Comparison of ENCODE assay signal across 1 cellular context in the genomic region with DNA sequence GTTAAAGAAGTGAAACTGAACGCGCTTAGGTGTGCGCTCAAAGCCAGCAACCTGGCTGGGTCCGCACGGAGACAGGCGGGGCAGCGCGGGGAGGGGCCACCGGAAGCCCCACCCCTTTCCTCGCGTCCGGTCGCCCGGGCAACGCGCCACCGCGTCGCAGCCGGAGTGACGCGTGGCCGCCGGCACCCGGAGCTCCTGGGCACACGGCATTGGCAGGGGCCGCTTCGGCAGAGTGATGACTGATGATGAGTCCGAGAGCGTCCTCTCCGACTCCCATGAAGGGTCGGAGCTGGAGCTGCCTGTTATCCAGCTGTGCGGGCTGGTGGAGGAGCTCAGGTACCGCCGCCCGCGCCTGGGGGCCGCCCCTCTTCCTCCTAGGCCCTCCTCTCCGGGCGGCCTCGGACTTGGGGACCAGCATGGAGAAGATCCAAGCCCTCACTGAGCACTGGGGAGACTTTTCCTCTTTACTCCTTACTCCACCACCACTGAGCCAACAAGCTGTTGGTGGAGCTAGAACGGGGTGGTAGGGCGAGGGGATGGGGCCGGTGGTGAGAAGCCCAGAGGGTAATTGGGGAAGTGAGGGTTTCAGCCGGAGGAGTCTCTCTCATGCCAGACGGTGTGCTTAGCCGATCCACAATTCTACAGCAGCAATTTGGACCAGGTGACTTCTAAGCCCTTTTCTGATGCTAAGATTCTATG.
A peak's percentile ranks its signal among the peaks of the same experiment; 100 is the strongest.
TF ChIP-seq lines count a peak whose summit lies in the region.

No MANE protein-coding gene starts in this region.

TF ChIP-seq in HepG2, 621 proteins besides CTCF, POLR2A, EP300 and RAD21 (continued from another document and continues in another):
- TF ChIP-seq, protein P1, sequence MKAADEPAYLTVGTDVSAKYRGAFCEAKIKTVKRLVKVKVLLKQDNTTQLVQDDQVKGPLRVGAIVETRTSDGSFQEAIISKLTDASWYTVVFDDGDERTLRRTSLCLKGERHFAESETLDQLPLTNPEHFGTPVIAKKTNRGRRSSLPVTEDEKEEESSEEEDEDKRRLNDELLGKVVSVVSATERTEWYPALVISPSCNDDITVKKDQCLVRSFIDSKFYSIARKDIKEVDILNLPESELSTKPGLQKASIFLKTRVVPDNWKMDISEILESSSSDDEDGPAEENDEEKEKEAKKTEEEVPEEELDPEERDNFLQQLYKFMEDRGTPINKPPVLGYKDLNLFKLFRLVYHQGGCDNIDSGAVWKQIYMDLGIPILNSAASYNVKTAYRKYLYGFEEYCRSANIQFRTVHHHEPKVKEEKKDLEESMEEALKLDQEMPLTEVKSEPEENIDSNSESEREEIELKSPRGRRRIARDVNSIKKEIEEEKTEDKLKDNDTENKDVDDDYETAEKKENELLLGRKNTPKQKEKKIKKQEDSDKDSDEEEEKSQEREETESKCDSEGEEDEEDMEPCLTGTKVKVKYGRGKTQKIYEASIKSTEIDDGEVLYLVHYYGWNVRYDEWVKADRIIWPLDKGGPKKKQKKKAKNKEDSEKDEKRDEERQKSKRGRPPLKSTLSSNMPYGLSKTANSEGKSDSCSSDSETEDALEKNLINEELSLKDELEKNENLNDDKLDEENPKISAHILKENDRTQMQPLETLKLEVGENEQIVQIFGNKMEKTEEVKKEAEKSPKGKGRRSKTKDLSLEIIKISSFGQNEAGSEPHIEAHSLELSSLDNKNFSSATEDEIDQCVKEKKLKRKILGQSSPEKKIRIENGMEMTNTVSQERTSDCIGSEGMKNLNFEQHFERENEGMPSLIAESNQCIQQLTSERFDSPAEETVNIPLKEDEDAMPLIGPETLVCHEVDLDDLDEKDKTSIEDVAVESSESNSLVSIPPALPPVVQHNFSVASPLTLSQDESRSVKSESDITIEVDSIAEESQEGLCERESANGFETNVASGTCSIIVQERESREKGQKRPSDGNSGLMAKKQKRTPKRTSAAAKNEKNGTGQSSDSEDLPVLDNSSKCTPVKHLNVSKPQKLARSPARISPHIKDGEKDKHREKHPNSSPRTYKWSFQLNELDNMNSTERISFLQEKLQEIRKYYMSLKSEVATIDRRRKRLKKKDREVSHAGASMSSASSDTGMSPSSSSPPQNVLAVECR (CRISPR knock-in tag; IDR thresholded peaks at IDR 0.05; ENCODE audit: borderline replicate concordance): peak; percentile 98
- no peak for TF ChIP-seq SOX6 (IDR thresholded peaks at IDR 0.05)
- no peak for TF ChIP-seq SOX6 (CRISPR knock-in tag; IDR thresholded peaks at IDR 0.05)
- TF ChIP-seq TARDBP (CRISPR knock-in tag; IDR thresholded peaks at IDR 0.05): peak; percentile 38; the same call in 1 of the 2 replicates
- TF ChIP-seq, protein P2, sequence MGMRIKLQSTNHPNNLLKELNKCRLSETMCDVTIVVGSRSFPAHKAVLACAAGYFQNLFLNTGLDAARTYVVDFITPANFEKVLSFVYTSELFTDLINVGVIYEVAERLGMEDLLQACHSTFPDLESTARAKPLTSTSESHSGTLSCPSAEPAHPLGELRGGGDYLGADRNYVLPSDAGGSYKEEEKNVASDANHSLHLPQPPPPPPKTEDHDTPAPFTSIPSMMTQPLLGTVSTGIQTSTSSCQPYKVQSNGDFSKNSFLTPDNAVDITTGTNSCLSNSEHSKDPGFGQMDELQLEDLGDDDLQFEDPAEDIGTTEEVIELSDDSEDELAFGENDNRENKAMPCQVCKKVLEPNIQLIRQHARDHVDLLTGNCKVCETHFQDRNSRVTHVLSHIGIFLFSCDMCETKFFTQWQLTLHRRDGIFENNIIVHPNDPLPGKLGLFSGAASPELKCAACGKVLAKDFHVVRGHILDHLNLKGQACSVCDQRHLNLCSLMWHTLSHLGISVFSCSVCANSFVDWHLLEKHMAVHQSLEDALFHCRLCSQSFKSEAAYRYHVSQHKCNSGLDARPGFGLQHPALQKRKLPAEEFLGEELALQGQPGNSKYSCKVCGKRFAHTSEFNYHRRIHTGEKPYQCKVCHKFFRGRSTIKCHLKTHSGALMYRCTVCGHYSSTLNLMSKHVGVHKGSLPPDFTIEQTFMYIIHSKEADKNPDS (CRISPR knock-in tag; IDR thresholded peaks at IDR 0.05): no peak
- TF ChIP-seq ATM (IDR thresholded peaks at IDR 0.05; ENCODE audit: borderline replicate concordance): no peak
- TF ChIP-seq ZNF83 (CRISPR knock-in tag; IDR thresholded peaks at IDR 0.05; ENCODE audit: borderline replicate concordance): no peak; the same call in 1 of the 2 replicates
- no peak for TF ChIP-seq SMYD3 (CRISPR knock-in tag; IDR thresholded peaks at IDR 0.05)
- TF ChIP-seq NKX3-1 (CRISPR knock-in tag; IDR thresholded peaks at IDR 0.05): no peak
- TF ChIP-seq AHR (CRISPR knock-in tag; IDR thresholded peaks at IDR 0.05): peak; percentile 77
- TF ChIP-seq, protein P3, sequence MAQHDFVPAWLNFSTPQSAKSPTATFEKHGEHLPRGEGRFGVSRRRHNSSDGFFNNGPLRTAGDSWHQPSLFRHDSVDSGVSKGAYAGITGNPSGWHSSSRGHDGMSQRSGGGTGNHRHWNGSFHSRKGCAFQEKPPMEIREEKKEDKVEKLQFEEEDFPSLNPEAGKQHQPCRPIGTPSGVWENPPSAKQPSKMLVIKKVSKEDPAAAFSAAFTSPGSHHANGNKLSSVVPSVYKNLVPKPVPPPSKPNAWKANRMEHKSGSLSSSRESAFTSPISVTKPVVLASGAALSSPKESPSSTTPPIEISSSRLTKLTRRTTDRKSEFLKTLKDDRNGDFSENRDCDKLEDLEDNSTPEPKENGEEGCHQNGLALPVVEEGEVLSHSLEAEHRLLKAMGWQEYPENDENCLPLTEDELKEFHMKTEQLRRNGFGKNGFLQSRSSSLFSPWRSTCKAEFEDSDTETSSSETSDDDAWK (CRISPR knock-in tag; IDR thresholded peaks at IDR 0.05): no peak
- TF ChIP-seq ZSCAN31 (CRISPR knock-in tag; IDR thresholded peaks at IDR 0.05; ENCODE audit: low read depth): peak; percentile 33; the same call in 1 of the 2 replicates
- TF ChIP-seq, protein P4, sequence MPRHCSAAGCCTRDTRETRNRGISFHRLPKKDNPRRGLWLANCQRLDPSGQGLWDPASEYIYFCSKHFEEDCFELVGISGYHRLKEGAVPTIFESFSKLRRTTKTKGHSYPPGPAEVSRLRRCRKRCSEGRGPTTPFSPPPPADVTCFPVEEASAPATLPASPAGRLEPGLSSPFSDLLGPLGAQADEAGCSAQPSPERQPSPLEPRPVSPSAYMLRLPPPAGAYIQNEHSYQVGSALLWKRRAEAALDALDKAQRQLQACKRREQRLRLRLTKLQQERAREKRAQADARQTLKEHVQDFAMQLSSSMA (CRISPR knock-in tag; IDR thresholded peaks at IDR 0.05): no peak
- TF ChIP-seq JUNB (CRISPR knock-in tag; IDR thresholded peaks at IDR 0.05; ENCODE audit: borderline replicate concordance): no peak
- TF ChIP-seq, protein P5, sequence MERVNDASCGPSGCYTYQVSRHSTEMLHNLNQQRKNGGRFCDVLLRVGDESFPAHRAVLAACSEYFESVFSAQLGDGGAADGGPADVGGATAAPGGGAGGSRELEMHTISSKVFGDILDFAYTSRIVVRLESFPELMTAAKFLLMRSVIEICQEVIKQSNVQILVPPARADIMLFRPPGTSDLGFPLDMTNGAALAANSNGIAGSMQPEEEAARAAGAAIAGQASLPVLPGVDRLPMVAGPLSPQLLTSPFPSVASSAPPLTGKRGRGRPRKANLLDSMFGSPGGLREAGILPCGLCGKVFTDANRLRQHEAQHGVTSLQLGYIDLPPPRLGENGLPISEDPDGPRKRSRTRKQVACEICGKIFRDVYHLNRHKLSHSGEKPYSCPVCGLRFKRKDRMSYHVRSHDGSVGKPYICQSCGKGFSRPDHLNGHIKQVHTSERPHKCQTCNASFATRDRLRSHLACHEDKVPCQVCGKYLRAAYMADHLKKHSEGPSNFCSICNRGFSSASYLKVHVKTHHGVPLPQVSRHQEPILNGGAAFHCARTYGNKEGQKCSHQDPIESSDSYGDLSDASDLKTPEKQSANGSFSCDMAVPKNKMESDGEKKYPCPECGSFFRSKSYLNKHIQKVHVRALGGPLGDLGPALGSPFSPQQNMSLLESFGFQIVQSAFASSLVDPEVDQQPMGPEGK (CRISPR knock-in tag; IDR thresholded peaks at IDR 0.05): peak; percentile 78
- TF ChIP-seq, protein P6, sequence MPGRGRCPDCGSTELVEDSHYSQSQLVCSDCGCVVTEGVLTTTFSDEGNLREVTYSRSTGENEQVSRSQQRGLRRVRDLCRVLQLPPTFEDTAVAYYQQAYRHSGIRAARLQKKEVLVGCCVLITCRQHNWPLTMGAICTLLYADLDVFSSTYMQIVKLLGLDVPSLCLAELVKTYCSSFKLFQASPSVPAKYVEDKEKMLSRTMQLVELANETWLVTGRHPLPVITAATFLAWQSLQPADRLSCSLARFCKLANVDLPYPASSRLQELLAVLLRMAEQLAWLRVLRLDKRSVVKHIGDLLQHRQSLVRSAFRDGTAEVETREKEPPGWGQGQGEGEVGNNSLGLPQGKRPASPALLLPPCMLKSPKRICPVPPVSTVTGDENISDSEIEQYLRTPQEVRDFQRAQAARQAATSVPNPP (CRISPR knock-in tag; IDR thresholded peaks at IDR 0.05): no peak
- TF ChIP-seq, protein P7, sequence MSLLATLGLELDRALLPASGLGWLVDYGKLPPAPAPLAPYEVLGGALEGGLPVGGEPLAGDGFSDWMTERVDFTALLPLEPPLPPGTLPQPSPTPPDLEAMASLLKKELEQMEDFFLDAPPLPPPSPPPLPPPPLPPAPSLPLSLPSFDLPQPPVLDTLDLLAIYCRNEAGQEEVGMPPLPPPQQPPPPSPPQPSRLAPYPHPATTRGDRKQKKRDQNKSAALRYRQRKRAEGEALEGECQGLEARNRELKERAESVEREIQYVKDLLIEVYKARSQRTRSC (CRISPR knock-in tag; IDR thresholded peaks at IDR 0.05; ENCODE audit: low read depth): no peak
- peak; percentile 75 for TF ChIP-seq HCFC1 (IDR thresholded peaks at IDR 0.05; ENCODE audit: low read depth, low read length)
- TF ChIP-seq SNAI1 (CRISPR knock-in tag; IDR thresholded peaks at IDR 0.05; ENCODE audit: borderline replicate concordance): no peak
- peak; percentile 74 for TF ChIP-seq IRF2 (CRISPR knock-in tag; IDR thresholded peaks at IDR 0.05)
- TF ChIP-seq, protein P8, sequence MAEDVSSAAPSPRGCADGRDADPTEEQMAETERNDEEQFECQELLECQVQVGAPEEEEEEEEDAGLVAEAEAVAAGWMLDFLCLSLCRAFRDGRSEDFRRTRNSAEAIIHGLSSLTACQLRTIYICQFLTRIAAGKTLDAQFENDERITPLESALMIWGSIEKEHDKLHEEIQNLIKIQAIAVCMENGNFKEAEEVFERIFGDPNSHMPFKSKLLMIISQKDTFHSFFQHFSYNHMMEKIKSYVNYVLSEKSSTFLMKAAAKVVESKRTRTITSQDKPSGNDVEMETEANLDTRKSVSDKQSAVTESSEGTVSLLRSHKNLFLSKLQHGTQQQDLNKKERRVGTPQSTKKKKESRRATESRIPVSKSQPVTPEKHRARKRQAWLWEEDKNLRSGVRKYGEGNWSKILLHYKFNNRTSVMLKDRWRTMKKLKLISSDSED (CRISPR knock-in tag; IDR thresholded peaks at IDR 0.05): no peak
- TF ChIP-seq, protein P9, sequence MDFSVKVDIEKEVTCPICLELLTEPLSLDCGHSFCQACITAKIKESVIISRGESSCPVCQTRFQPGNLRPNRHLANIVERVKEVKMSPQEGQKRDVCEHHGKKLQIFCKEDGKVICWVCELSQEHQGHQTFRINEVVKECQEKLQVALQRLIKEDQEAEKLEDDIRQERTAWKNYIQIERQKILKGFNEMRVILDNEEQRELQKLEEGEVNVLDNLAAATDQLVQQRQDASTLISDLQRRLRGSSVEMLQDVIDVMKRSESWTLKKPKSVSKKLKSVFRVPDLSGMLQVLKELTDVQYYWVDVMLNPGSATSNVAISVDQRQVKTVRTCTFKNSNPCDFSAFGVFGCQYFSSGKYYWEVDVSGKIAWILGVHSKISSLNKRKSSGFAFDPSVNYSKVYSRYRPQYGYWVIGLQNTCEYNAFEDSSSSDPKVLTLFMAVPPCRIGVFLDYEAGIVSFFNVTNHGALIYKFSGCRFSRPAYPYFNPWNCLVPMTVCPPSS (IDR thresholded peaks at IDR 0.05): no peak
- TF ChIP-seq, protein P10, sequence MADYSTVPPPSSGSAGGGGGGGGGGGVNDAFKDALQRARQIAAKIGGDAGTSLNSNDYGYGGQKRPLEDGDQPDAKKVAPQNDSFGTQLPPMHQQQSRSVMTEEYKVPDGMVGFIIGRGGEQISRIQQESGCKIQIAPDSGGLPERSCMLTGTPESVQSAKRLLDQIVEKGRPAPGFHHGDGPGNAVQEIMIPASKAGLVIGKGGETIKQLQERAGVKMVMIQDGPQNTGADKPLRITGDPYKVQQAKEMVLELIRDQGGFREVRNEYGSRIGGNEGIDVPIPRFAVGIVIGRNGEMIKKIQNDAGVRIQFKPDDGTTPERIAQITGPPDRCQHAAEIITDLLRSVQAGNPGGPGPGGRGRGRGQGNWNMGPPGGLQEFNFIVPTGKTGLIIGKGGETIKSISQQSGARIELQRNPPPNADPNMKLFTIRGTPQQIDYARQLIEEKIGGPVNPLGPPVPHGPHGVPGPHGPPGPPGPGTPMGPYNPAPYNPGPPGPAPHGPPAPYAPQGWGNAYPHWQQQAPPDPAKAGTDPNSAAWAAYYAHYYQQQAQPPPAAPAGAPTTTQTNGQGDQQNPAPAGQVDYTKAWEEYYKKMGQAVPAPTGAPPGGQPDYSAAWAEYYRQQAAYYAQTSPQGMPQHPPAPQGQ (CRISPR knock-in tag; IDR thresholded peaks at IDR 0.05; ENCODE audit: borderline replicate concordance): no peak
- TF ChIP-seq, protein P11, sequence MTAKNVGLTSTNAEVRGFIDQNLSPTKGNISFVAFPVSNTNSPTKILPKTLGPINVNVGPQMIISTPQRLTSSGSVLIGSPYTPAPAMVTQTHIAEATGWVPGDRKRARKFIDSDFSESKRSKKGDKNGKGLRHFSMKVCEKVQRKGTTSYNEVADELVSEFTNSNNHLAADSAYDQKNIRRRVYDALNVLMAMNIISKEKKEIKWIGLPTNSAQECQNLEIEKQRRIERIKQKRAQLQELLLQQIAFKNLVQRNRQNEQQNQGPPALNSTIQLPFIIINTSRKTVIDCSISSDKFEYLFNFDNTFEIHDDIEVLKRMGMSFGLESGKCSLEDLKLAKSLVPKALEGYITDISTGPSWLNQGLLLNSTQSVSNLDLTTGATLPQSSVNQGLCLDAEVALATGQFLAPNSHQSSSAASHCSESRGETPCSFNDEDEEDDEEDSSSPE (CRISPR knock-in tag; IDR thresholded peaks at IDR 0.05): no peak; the same call in 1 of the 2 replicates
- no peak for TF ChIP-seq ELF4 (CRISPR knock-in tag; IDR thresholded peaks at IDR 0.05; ENCODE audit: borderline replicate concordance)
- TF ChIP-seq U2AF1 (optimal IDR thresholded peaks at IDR 0.05; ENCODE audit: low read depth, low read length): no peak
- TF ChIP-seq NCOA2 (CRISPR knock-in tag; IDR thresholded peaks at IDR 0.05): peak; percentile 10; the same call in 1 of the 2 replicates
- TF ChIP-seq WIZ (CRISPR knock-in tag; IDR thresholded peaks at IDR 0.05): no peak
- TF ChIP-seq ZNF136 (CRISPR knock-in tag; IDR thresholded peaks at IDR 0.05; ENCODE audit: low read depth): no peak
- TF ChIP-seq, protein P12, sequence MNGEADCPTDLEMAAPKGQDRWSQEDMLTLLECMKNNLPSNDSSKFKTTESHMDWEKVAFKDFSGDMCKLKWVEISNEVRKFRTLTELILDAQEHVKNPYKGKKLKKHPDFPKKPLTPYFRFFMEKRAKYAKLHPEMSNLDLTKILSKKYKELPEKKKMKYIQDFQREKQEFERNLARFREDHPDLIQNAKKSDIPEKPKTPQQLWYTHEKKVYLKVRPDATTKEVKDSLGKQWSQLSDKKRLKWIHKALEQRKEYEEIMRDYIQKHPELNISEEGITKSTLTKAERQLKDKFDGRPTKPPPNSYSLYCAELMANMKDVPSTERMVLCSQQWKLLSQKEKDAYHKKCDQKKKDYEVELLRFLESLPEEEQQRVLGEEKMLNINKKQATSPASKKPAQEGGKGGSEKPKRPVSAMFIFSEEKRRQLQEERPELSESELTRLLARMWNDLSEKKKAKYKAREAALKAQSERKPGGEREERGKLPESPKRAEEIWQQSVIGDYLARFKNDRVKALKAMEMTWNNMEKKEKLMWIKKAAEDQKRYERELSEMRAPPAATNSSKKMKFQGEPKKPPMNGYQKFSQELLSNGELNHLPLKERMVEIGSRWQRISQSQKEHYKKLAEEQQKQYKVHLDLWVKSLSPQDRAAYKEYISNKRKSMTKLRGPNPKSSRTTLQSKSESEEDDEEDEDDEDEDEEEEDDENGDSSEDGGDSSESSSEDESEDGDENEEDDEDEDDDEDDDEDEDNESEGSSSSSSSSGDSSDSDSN (CRISPR knock-in tag; IDR thresholded peaks at IDR 0.05): peak; percentile 43; the same call in 1 of the 2 replicates
- peak; percentile 70 for TF ChIP-seq ZNF792 (CRISPR knock-in tag; IDR thresholded peaks at IDR 0.05)
- no peak for TF ChIP-seq ZNF17 (CRISPR knock-in tag; IDR thresholded peaks at IDR 0.05)
